Comparison of ENCODE assay signal across 11 cellular contexts in the genomic region with DNA sequence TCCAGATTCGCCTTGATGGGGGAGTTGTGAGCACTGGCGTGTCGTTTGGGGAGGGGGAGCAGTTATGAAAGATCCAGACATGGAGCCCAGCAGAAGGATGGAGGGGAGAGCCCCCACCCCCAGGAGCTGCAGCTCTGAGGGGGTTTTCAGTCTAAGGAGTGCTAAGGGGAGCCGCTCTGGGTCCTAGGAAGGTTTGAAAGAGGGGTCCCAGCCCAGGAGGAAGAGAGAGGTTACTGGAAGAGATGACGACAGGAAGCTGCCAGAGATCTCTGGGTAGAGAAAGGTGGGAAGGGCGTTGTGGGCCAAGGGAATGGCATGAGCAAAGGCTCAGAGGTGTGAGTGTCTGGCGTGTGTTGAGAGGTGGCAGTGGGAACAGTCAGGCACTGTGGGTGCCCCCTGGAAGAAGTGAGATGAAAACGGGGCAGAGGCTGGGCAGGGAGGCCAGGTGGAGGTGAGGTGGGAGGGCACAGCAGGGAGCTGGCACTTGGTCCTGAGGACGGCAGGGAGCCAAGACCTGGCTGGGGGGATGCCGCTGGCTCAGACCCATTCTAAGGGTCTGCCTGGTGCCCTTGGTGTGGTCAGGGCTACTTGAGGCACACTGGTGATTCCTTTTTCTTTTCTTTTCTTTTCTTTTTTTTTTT. TPM values are rescaled to one million over a fixed set of nuclear protein-coding genes. Genes with fewer than 3 reads are reported as not detected.
DNase-seq lines count a peak whose midpoint lies in the region; ATAC-seq and TF ChIP-seq lines count a peak whose summit lies in the region.
"Had no signal": no experiment of that assay in that cellular context is flagged by ENCODE, and none has a peak within 500 bp of the region (broad histone marks: within the 10 kb centered on the region; RNA-seq: fewer than 3 reads in every experiment).

No MANE protein-coding gene starts in this region.

- H3K27ac ChIP-seq in BLaER1 treated with 17β-estradiol and CSF1 and Interleukin-3, amounts not matched to agents 10 nM and 100 nM: peak overlapping the region in 10 of 11 experiments; percentile 57 to 81 (median 72); a peak in 14 of 22 replicates
- no peak overlapping the region for H3K27ac ChIP-seq in HUES6 (ENCODE audit: low read depth, low read length)
- H3K27ac ChIP-seq in cingulate gyrus (ENCODE audit: low read depth, low read length): peak overlapping the region; percentile 93

- H3K4me3 ChIP-seq in BLaER1 treated with 17β-estradiol and CSF1 and Interleukin-3, amounts not matched to agents 10 nM and 100 nM: peak overlapping the region; percentile 61 to 78 (median 71)
- H3K4me3 ChIP-seq in HUES6 (ENCODE audit: low read depth, low read length): peak overlapping the region; percentile 60

- H3K27me3 ChIP-seq in BLaER1 treated with 17β-estradiol and CSF1 and Interleukin-3, amounts not matched to agents 10 nM and 100 nM: peaks cover 0 to 18% (median 11%) of the 10 kb centered on the region in 11 experiments; a peak in 12 of 22 replicates
- peaks cover 25% of the 10 kb centered on the region for H3K27me3 ChIP-seq in HUES6 (ENCODE audit: control insufficient read depth, insufficient read depth, low read length)

- no peak for TF ChIP-seq CTCF in nephron (IDR thresholded peaks at IDR 0.05; ENCODE audit: unreplicated experiment in 3 of 3)

- peak overlapping the region; percentile 91 to 93 (median 92) for H3K4me3 Mint-ChIP-seq in nephron

- H3K9ac ChIP-seq in BLaER1 treated with 17β-estradiol and CSF1 and Interleukin-3, amounts not matched to agents 10 nM and 100 nM: peak overlapping the region; percentile 74 to 86 (median 81)
- peak overlapping the region; percentile 17 for H3K9ac ChIP-seq in HUES6 (ENCODE audit: low read length)

- peak overlapping the region; percentile 85 to 99 (median 93) for H3K4me2 ChIP-seq in BLaER1 treated with 17β-estradiol and CSF1 and Interleukin-3, amounts not matched to agents 10 nM and 100 nM

- H4K20me1 ChIP-seq in BLaER1 treated with 17β-estradiol and CSF1 and Interleukin-3, amounts not matched to agents 10 nM and 100 nM: no peaks in the 10 kb centered on the region

- peak overlapping the region; percentile 34 to 90 (median 61) for H3K27ac Mint-ChIP-seq in nephron
- H3K27ac Mint-ChIP-seq: dendritic cell treated with granulocyte-macrophage colony-stimulating factor and Interleukin-4, amounts not matched to agents 40 ng/mL and 50 ng/mL, for 4 days had no signal

- H3K4me1 Mint-ChIP-seq in nephron: peaks cover 39% of the 10 kb centered on the region

- peaks cover 11% of the 10 kb centered on the region for H3K27me3 Mint-ChIP-seq in nephron (ENCODE audit: low read depth)

- H3K9me3 Mint-ChIP-seq in nephron: no peaks in the 10 kb centered on the region
- H3K9me3 Mint-ChIP-seq: dendritic cell treated with granulocyte-macrophage colony-stimulating factor and Interleukin-4, amounts not matched to agents 40 ng/mL and 50 ng/mL, for 4 days had no signal

- ATAC-seq in GM18868 (IDR thresholded peaks at IDR 0.05; ENCODE audit: unreplicated experiment): no peak
- ATAC-seq: left colon had no signal

- DNase-seq in NCI-H446 treated with DMSO at 0.1 percent for 48 hours (lab: John Stamatoyannopoulos, UW): no peak
- DNase-seq in NCI-H774 (lab: John Stamatoyannopoulos, UW): no peak
- no peak for DNase-seq in mucosa of gallbladder (ENCODE audit: low spot score)
- DNase-seq: activated CD4-positive, alpha-beta T cell treated with anti-CD3 and anti-CD28 coated beads, Interleukin-2, amount 50 U/mL, for 48 hours; left colon had no signal

- no peaks in the 10 kb centered on the region for H3K9me3 ChIP-seq in BLaER1 treated with 17β-estradiol and CSF1 and Interleukin-3, amounts not matched to agents 10 nM and 100 nM (replicated peaks in 1 of 11)
- H3K9me3 ChIP-seq in HUES6 (ENCODE audit: control insufficient read depth, insufficient read depth, low read depth, low read length): no peaks in the 10 kb centered on the region

- no peaks in the 10 kb centered on the region for H3K36me3 Mint-ChIP-seq in nephron (ENCODE audit: low read depth)

- H3K36me3 ChIP-seq in BLaER1 treated with 17β-estradiol and CSF1 and Interleukin-3, amounts not matched to agents 10 nM and 100 nM: no peaks in the 10 kb centered on the region
- H3K36me3 ChIP-seq in HUES6 (ENCODE audit: control insufficient read depth, insufficient read depth, low read length): no peaks in the 10 kb centered on the region

- peaks cover 29 to 45% (median 40%) of the 10 kb centered on the region in 10 experiments for H3K4me1 ChIP-seq in BLaER1 treated with 17β-estradiol and CSF1 and Interleukin-3, amounts not matched to agents 10 nM and 100 nM
- H3K4me1 ChIP-seq in HUES6 (ENCODE audit: control insufficient read depth, insufficient read depth, low read length): peaks cover 30% of the 10 kb centered on the region; the same call in 1 of the 2 replicates

RNA-seq across cellular contexts. Expression of gene MGAT3, which starts 1.8 kb away (rescaled TPM):
- 104 TPM for total RNA-seq in mucosa of gallbladder

RNA-seq across cellular contexts. Expression of gene MIEF1, which starts 43.5 kb away (rescaled TPM):
- total RNA-seq in mucosa of gallbladder: 24.1 TPM

RNA-seq across cellular contexts. Expression of gene TAB1, which starts 59.0 kb away (rescaled TPM):
- 40.2 TPM for total RNA-seq in mucosa of gallbladder
